26 cellular contexts compared by ENCODE assay signal in the genomic region with DNA sequence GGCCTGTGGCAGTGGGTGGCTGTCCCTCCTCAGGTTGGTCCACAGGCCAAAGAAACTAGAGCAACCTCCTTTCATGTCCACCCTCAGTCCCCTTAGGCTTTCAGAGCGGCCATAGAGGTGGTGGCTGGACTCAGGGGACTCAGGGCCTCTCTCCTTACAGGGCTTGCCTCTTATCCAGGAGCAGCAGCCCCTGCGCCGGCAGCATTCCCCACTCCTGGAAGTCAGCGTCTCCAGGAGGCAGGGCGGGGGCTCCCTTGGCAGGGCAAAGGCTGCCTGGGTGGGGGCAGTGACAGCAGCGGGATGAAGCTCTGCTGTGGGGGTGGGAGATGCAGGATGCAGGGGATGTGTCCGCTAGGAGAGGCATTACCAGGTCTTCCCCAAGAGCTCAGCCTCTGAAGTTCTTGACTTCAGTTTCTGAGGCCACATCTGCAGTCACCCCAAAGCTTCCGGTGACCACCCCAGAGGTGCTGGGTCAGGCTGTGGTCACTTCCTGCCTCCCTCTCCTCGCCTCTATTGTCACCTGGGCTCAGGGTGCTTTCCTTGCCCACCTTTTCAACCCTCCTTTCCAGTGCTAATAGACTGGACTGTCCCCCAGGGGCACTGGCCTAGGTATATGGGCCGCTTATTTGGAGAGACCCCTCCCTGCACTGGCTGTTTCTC. TPM values are rescaled to one million over a fixed set of nuclear protein-coding genes. Genes with fewer than 3 reads are reported as not detected.
DNase-seq lines count a peak whose midpoint lies in the region; ATAC-seq and TF ChIP-seq lines count a peak whose summit lies in the region.
"Had no signal": no experiment of that assay in that cellular context is flagged by ENCODE, and none has a peak within 500 bp of the region (broad histone marks: within the 10 kb centered on the region; RNA-seq: fewer than 3 reads in every experiment).

No MANE protein-coding gene starts in this region.

- WGBS in neuronal stem cell (ENCODE audit: extremely low coverage in 2 of 2, insufficient read length in 2 of 2, insufficient replicate concordance in 1 of 2), 2 donors = no CpG with 5 or more reads among the region's 10 CpGs

- H2AK5ac ChIP-seq in neuronal stem cell (ENCODE audit: low read depth, low read length) = peak overlapping the region; percentile 30

- H3K9ac ChIP-seq in BLaER1 = no peak overlapping the region
- peak overlapping the region in 2 of 11 experiments; percentile 24 to 33; a peak in 3 of 22 replicates for H3K9ac ChIP-seq in BLaER1 treated with 17β-estradiol and CSF1 and Interleukin-3, amounts not matched to agents 10 nM and 100 nM
- peak overlapping the region; percentile 53 for H3K9ac ChIP-seq in neuronal stem cell (ENCODE audit: low read depth, low read length, poor library complexity)
- H3K9ac ChIP-seq: SK-N-SH had no signal

- DNase-seq in coronary artery (ENCODE audit: low spot score) (peak; percentile 52), neuronal stem cell (ENCODE audit: low spot score) (no peak), NOMO-1 treated with DMSO at 0.1 percent for 48 hours (lab: John Stamatoyannopoulos, UW; ENCODE audit: unreplicated experiment) (no peak)
- DNase-seq: activated CD4-positive, alpha-beta T cell treated with anti-CD3 and anti-CD28 coated beads, Interleukin-2, amount 50 U/mL, for 1 hour; anterior cingulate cortex; CD4-positive, alpha-beta memory T cell; dermis blood vessel endothelial cell; EL; left colon; naive thymus-derived CD4-positive, alpha-beta T cell; NCI-H187 treated with DMSO at 0.1 percent for 48 hours; NCI-H526 treated with DMSO at 0.1 percent for 48 hours; RPMI8226; SK-N-SH; stimulated activated CD4-positive, alpha-beta T cell treated with anti-CD3 and anti-CD28 coated beads, Interleukin-4, amount 100 ng/mL, for 1 hour; stimulated activated naive CD4-positive, alpha-beta T cell treated with Interleukin-2 at 50 U/mL for 16 hours; thyroid gland had no signal

- H2BK5ac ChIP-seq in neuronal stem cell (ENCODE audit: low read length) = no peak overlapping the region

- peak overlapping the region; percentile 35; the same call in 1 of the 2 replicates for H3K27ac ChIP-seq in BLaER1
- H3K27ac ChIP-seq in BLaER1 treated with 17β-estradiol and CSF1 and Interleukin-3, amounts not matched to agents 10 nM and 100 nM = 0 out of 22 replicates have a peak overlapping the region, but pooled peaks of 2 of the 11 experiments have one; percentile 26 to 39
- no peak overlapping the region for H3K27ac ChIP-seq in coronary artery
- no peak overlapping the region for H3K27ac ChIP-seq in neuronal stem cell (replicated peaks; ENCODE audit: low read length)
- H3K27ac ChIP-seq: cardiac muscle cell, ovary, thyroid gland, VCaP had no signal

- no peak overlapping the region for H3K4ac ChIP-seq in neuronal stem cell (ENCODE audit: low read length)

- no peaks in the 10 kb centered on the region for H3K79me1 ChIP-seq in neuronal stem cell (ENCODE audit: low read depth, low read length)

- H3K4me2 ChIP-seq in BLaER1 = peak overlapping the region; percentile 60
- H3K4me2 ChIP-seq in BLaER1 treated with 17β-estradiol and CSF1 and Interleukin-3, amounts not matched to agents 10 nM and 100 nM = peak overlapping the region; percentile 29 to 74 (median 64); a peak in 21 of 22 replicates
- no peak overlapping the region for H3K4me2 ChIP-seq in neuronal stem cell (ENCODE audit: insufficient read depth, low read length, poor library complexity, severe bottlenecking)
- H3K4me2 ChIP-seq: SK-N-SH had no signal

- no peak for TF ChIP-seq CTCF in coronary artery (IDR thresholded peaks at IDR 0.05)

- H4K91ac ChIP-seq in neuronal stem cell (ENCODE audit: low read depth, low read length, poor library complexity) = no peak overlapping the region

- H4K20me1 ChIP-seq in BLaER1 = no peaks in the 10 kb centered on the region
- H4K20me1 ChIP-seq in BLaER1 treated with 17β-estradiol and CSF1 and Interleukin-3, amounts not matched to agents 10 nM and 100 nM = no peaks in the 10 kb centered on the region

- H2BK12ac ChIP-seq in neuronal stem cell (ENCODE audit: low read length) = no peak overlapping the region

- H3K27me3 ChIP-seq in BLaER1 (no peaks in the 10 kb centered on the region), neuronal stem cell (ENCODE audit: control insufficient read depth in 3 of 3, insufficient read depth in 3 of 3, low read depth in 1 of 3, low read length in 3 of 3) (no peaks in the 10 kb centered on the region)
- H3K27me3 ChIP-seq in BLaER1 treated with 17β-estradiol and CSF1 and Interleukin-3, amounts not matched to agents 10 nM and 100 nM = no peaks in the 10 kb centered on the region
- H3K27me3 ChIP-seq: cardiac muscle cell, ovary, thyroid gland had no signal

- H4K8ac ChIP-seq in neuronal stem cell (ENCODE audit: low read depth, low read length) = no peak overlapping the region

- H2BK120ac ChIP-seq in neuronal stem cell (ENCODE audit: low read depth, low read length) = no peak overlapping the region

- H3K9me3 ChIP-seq in BLaER1 = peaks cover 30% of the 10 kb centered on the region
- H3K9me3 ChIP-seq in BLaER1 treated with 17β-estradiol and CSF1 and Interleukin-3, amounts not matched to agents 10 nM and 100 nM (replicated peaks in 1 of 11) = peaks cover 28 to 38% (median 32%) of the 10 kb centered on the region in 11 experiments
- peaks cover 5 to 17% of the 10 kb centered on the region in 2 donors for H3K9me3 ChIP-seq in neuronal stem cell (replicated peaks in 1 of 2; ENCODE audit: control insufficient read depth in 2 of 2, insufficient read depth in 1 of 2, low read depth in 1 of 2, low read length in 2 of 2)
- H3K9me3 ChIP-seq: ovary, SK-N-SH, thyroid gland had no signal

- H2AFZ ChIP-seq in neuronal stem cell (ENCODE audit: low read length) = peak overlapping the region; percentile 79

- no peak overlapping the region for H3K4me3 ChIP-seq in BLaER1
- H3K4me3 ChIP-seq in BLaER1 treated with 17β-estradiol and CSF1 and Interleukin-3, amounts not matched to agents 10 nM and 100 nM = no peak overlapping the region
- H3K4me3 ChIP-seq in coronary artery = no peak overlapping the region
- H3K4me3 ChIP-seq in neuronal stem cell (ENCODE audit: low read length in 2 of 2) = no peak overlapping the region
- H3K4me3 ChIP-seq: cardiac muscle cell, HAP-1, ovary, thyroid gland had no signal

- peaks cover 52% of the 10 kb centered on the region for H3K4me1 ChIP-seq in BLaER1
- peaks cover 15 to 66% (median 53%) of the 10 kb centered on the region in 10 experiments for H3K4me1 ChIP-seq in BLaER1 treated with 17β-estradiol and CSF1 and Interleukin-3, amounts not matched to agents 10 nM and 100 nM
- peaks cover 7% of the 10 kb centered on the region in 2 donors for H3K4me1 ChIP-seq in neuronal stem cell (ENCODE audit: control insufficient read depth in 2 of 2, insufficient read depth in 1 of 2, low read depth in 1 of 2, low read length in 2 of 2)
- H3K4me1 ChIP-seq: HAP-1, thyroid gland had no signal

- no peak overlapping the region for H3K14ac ChIP-seq in neuronal stem cell (ENCODE audit: low read length)

- H3K36me3 ChIP-seq in BLaER1 (no peaks in the 10 kb centered on the region), neuronal stem cell (replicated peaks in 1 of 2; ENCODE audit: control insufficient read depth in 2 of 2, insufficient read depth in 2 of 2, low read length in 2 of 2) (no peaks in the 10 kb centered on the region)
- H3K36me3 ChIP-seq in BLaER1 treated with 17β-estradiol and CSF1 and Interleukin-3, amounts not matched to agents 10 nM and 100 nM = peaks cover 0 to 10% (median 0%) of the 10 kb centered on the region in 11 experiments; a peak in 1 of 22 replicates
- H3K36me3 ChIP-seq: cardiac muscle cell, HAP-1, ovary, thyroid gland had no signal

- no peak overlapping the region for H2BK15ac ChIP-seq in neuronal stem cell (ENCODE audit: low read length)

- ATAC-seq in HG03039 (IDR thresholded peaks at IDR 0.05; ENCODE audit: unreplicated experiment) (no peak), SK-N-SH treated with all-trans-retinoic acid at 6 μM for 48 hours (no peak)
- ATAC-seq: left colon; naive thymus-derived CD4-positive, alpha-beta T cell had no signal

- H3K18ac ChIP-seq in neuronal stem cell (ENCODE audit: low read length) = peak overlapping the region; percentile 9

- H3K23ac ChIP-seq in neuronal stem cell (ENCODE audit: low read depth, low read length, poor library complexity) = no peak overlapping the region

TF ChIP-seq in SK-N-SH treated with all-trans-retinoic acid at 6 μM for 48 hours, 23 proteins besides CTCF, POLR2A, EP300 and RAD21:
- TF ChIP-seq SNAI2 (CRISPR knock-in tag; IDR thresholded peaks at IDR 0.05) (no peak), ZNF70 (CRISPR knock-in tag; IDR thresholded peaks at IDR 0.05) (no peak), BACH2 (CRISPR knock-in tag; IDR thresholded peaks at IDR 0.05; ENCODE audit: borderline replicate concordance) (no peak), CSDC2 (CRISPR knock-in tag; IDR thresholded peaks at IDR 0.05) (no peak), TCF4 (CRISPR knock-in tag; IDR thresholded peaks at IDR 0.05; ENCODE audit: borderline replicate concordance) (no peak)
- TF ChIP-seq, protein P1, sequence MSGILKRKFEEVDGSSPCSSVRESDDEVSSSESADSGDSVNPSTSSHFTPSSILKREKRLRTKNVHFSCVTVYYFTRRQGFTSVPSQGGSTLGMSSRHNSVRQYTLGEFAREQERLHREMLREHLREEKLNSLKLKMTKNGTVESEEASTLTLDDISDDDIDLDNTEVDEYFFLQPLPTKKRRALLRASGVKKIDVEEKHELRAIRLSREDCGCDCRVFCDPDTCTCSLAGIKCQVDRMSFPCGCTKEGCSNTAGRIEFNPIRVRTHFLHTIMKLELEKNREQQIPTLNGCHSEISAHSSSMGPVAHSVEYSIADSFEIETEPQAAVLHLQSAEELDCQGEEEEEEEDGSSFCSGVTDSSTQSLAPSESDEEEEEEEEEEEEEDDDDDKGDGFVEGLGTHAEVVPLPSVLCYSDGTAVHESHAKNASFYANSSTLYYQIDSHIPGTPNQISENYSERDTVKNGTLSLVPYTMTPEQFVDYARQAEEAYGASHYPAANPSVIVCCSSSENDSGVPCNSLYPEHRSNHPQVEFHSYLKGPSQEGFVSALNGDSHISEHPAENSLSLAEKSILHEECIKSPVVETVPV (CRISPR knock-in tag; IDR thresholded peaks at IDR 0.05) = no peak

RNA-seq across cellular contexts. Expression of a gene that starts 8.6 kb away (rescaled TPM):
- not detected for polyA plus RNA-seq in neuronal stem cell (2013, experiment 1 of 2)
- polyA plus RNA-seq in neuronal stem cell (2013, experiment 2 of 2) = not detected
- polyA plus RNA-seq: cardiac muscle cell, HepG2, SK-N-SH had no signal
